35 cellular contexts compared by ENCODE assay signal in genomic region chr16:67950335-67950843, GRCh38. TPM values are rescaled to one million over a fixed set of nuclear protein-coding genes. Genes with fewer than 3 reads are reported as not detected.
"Had no signal": no experiment of that assay in that cellular context is flagged by ENCODE, and none has a peak within 500 bp of the region (broad histone marks: within the 10 kb centered on the region; RNA-seq: fewer than 3 reads in every experiment).

No MANE protein-coding gene starts in this region.

- DNase-seq: activated CD4-positive, alpha-beta T cell treated with anti-CD3 and anti-CD28 coated beads, Interleukin-2, amount 10 ng/mL, durations not matched to agents 24 days and 14 days; activated CD4-positive, alpha-beta T cell treated with anti-CD3 and anti-CD28 coated beads, Interleukin-2, amount 50 U/mL, for 4 hours; activated CD8-positive, alpha-beta T cell treated with anti-CD3 and anti-CD28 coated beads for 36 hours; activated effector memory CD4-positive, alpha-beta T cell treated with anti-CD3 and anti-CD28 coated beads, Interleukin-2, amount 50 U/mL, for 16 hours; activated naive CD4-positive, alpha-beta T cell; activated T-cell treated with anti-CD3 and anti-CD28 coated beads, Interleukin-2, amount 50 U/mL, for 1 hour; activated T-cell treated with anti-CD3 and anti-CD28 coated beads, Interleukin-2, amount 50 U/mL, for 72 hours; caudate nucleus; cerebellar nuclear complex; Kasumi-1; KG1; MG63; NCI-H1048; NCI-H1105 treated with DMSO at 0.1 percent for 48 hours; NCI-H1436; NCI-H1694; NCI-H1930; NCI-H2081 treated with DMSO at 0.1 percent for 48 hours; NCI-H345; NCI-H524 treated with DMSO at 0.1 percent for 48 hours; PC-3; Peyer's patch; SW 1271; T-helper 1 cell; T-helper 2 cell; T-helper 9 cell; WERI-Rb-1 had no signal

- H3K4me3 ChIP-seq: adrenal gland, body of pancreas, breast epithelium, MG63, Peyer's patch had no signal

- H3K4me3 Mint-ChIP-seq: activated CD4-positive, alpha-beta T cell treated with anti-CD3 and anti-CD28 coated beads, Interleukin-2, amount 10 ng/mL, durations not matched to agents 24 days and 14 days; activated CD8-positive, alpha-beta T cell treated with anti-CD3 and anti-CD28 coated beads for 36 hours; activated T-cell treated with anti-CD3 and anti-CD28 coated beads, Interleukin-2, amount 50 U/mL, for 72 hours; activated T-helper 17 cell treated with anti-CD3 and anti-CD28 coated beads, Interleukin-2, amount 50 U/mL, for 72 hours had no signal

- H3K36me3 ChIP-seq: breast epithelium, MG63 had no signal

- H3K27me3 ChIP-seq: adrenal gland, body of pancreas, breast epithelium, MG63, Peyer's patch had no signal

- H3K4me1 ChIP-seq: body of pancreas, breast epithelium had no signal

- H3K27ac Mint-ChIP-seq: activated CD4-positive, alpha-beta T cell treated with anti-CD3 and anti-CD28 coated beads, Interleukin-2, amount 10 ng/mL, durations not matched to agents 24 days and 14 days; activated CD8-positive, alpha-beta T cell treated with anti-CD3 and anti-CD28 coated beads for 36 hours; activated naive CD4-positive, alpha-beta T cell treated with anti-CD3 and anti-CD28 coated beads, Interleukin-2, amount 50 U/mL, for 72 hours; activated T-cell treated with anti-CD3 and anti-CD28 coated beads, Interleukin-2, amount 50 U/mL, for 72 hours; activated T-helper 17 cell treated with anti-CD3 and anti-CD28 coated beads, Interleukin-2, amount 50 U/mL, for 72 hours had no signal

- H3K9me3 Mint-ChIP-seq: activated CD4-positive, alpha-beta T cell treated with anti-CD3 and anti-CD28 coated beads, Interleukin-2, amount 10 ng/mL, durations not matched to agents 24 days and 14 days; activated CD8-positive, alpha-beta T cell treated with anti-CD3 and anti-CD28 coated beads for 36 hours; activated naive CD4-positive, alpha-beta T cell treated with anti-CD3 and anti-CD28 coated beads, Interleukin-2, amount 50 U/mL, for 72 hours; activated T-cell treated with anti-CD3 and anti-CD28 coated beads, Interleukin-2, amount 50 U/mL, for 72 hours; activated T-helper 17 cell treated with anti-CD3 and anti-CD28 coated beads, Interleukin-2, amount 50 U/mL, for 72 hours had no signal

- H3K27me3 Mint-ChIP-seq: activated CD4-positive, alpha-beta T cell treated with anti-CD3 and anti-CD28 coated beads, Interleukin-2, amount 10 ng/mL, durations not matched to agents 24 days and 14 days; activated CD8-positive, alpha-beta T cell treated with anti-CD3 and anti-CD28 coated beads for 36 hours; activated T-helper 17 cell treated with anti-CD3 and anti-CD28 coated beads, Interleukin-2, amount 50 U/mL, for 72 hours had no signal

- H3K27ac ChIP-seq: body of pancreas, breast epithelium, Peyer's patch, WERI-Rb-1 had no signal

- H3K9me3 ChIP-seq: adrenal gland, body of pancreas, breast epithelium, MG63, Peyer's patch had no signal

- ATAC-seq: activated CD8-positive, alpha-beta T cell treated with anti-CD3 and anti-CD28 coated beads for 36 hours; activated naive CD4-positive, alpha-beta T cell treated with anti-CD3 and anti-CD28 coated beads, Interleukin-2, amount 50 U/mL, for 72 hours; activated T-cell treated with anti-CD3 and anti-CD28 coated beads, Interleukin-2, amount 50 U/mL, for 72 hours; activated T-helper 17 cell treated with anti-CD3 and anti-CD28 coated beads, Interleukin-2, amount 50 U/mL, for 72 hours; body of pancreas; PC-3 had no signal

RNA-seq across cellular contexts. Expression of gene DPEP3, which starts 29.9 kb away (rescaled TPM):
- total RNA-seq: activated CD4-positive, alpha-beta T cell treated with anti-CD3 and anti-CD28 coated beads, Interleukin-2, amount 10 ng/mL, durations not matched to agents 24 days and 14 days; astrocyte; body of pancreas; NCI-H460; PC-3; Peyer's patch; Right ventricle myocardium superior had no signal
